15 cellular contexts compared by ENCODE assay signal in the genomic region with DNA sequence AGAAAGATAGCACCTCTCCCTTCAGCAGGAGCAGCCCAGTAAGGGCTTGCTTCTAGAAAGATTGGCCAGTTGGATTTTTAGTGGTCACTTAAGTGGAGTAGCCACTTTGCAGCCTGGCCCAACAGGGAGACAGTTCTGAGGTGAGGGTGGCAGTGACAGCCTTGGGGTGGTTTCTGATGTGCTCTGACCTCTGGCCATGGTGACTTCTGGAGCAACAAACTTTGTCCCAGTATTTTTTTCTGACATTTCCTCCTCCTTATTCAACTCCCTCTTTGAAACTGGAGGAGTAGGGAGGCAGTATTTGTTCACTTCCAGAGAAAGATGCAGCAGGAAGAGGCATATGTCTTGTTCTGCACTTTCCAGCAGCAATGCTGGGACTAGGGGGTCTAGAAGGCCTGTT. TPM values are rescaled to one million over a fixed set of nuclear protein-coding genes. Genes with fewer than 3 reads are reported as not detected.
A peak's percentile ranks its signal among the peaks of the same experiment; 100 is the strongest.
DNase-seq lines count a peak whose midpoint lies in the region; ATAC-seq, FAIRE-seq and TF ChIP-seq lines count a peak whose summit lies in the region.
"Had no signal": no experiment of that assay in that cellular context is flagged by ENCODE, and none has a peak within 500 bp of the region (broad histone marks: within the 10 kb centered on the region; RNA-seq: fewer than 3 reads in every experiment).

No MANE protein-coding gene starts in this region.

- H3K27ac ChIP-seq in mammary epithelial cell (ENCODE audit: insufficient read depth, low read depth, low read length) (no peak overlapping the region), breast epithelium (peak overlapping the region; percentile 0 to 11), mesendoderm (ENCODE audit: low read depth, low read length) (no peak overlapping the region), substantia nigra (ENCODE audit: low read depth, low read length, poor library complexity, severe bottlenecking) (peak overlapping the region; percentile 33), HepG2 (ENCODE audit: extremely low read length, insufficient read depth, low read length) (no peak overlapping the region), SJCRH30 (no peak overlapping the region)
- H3K27ac ChIP-seq: gastrocnemius medialis, parathyroid adenoma had no signal

- no peak overlapping the region for H2BK120ac ChIP-seq in mesendoderm (ENCODE audit: low read depth, low read length)

- no peaks in the 10 kb centered on the region for H3K9me3 Mint-ChIP-seq in MCF 10A (ENCODE audit: unreplicated experiment)

- CTCF ChIA-PET in MCF 10A (lab: Yijun Ruan, JAX), result interaction anchor here (1.0 to 9.3 kb wide), 2 partner anchors 40 to 68 kb away, joined by 3 to 94 read pairs; partner anchors contain the start of gene MARK2
- CTCF ChIA-PET in mammary epithelial cell (lab: Charles Lee; ENCODE audit: low non-redundant PET), result no interaction called here
- CTCF ChIA-PET in HepG2 (lab: Yijun Ruan, JAX; ENCODE audit: low intra/inter-chr PET ratio, low total read pairs), result no interaction called here

- H3K79me1 ChIP-seq in mesendoderm (ENCODE audit: low read length), result peaks cover 42% of the 10 kb centered on the region

- H3K4me1 ChIP-seq in mammary epithelial cell (ENCODE audit: insufficient read depth, low read length) (peaks cover 13% of the 10 kb centered on the region), breast epithelium (peaks cover 0 to 1% of the 10 kb centered on the region in 2 donors), mesendoderm (ENCODE audit: control insufficient read depth, low read depth, low read length) (peaks cover 10% of the 10 kb centered on the region), HepG2 (ENCODE audit: insufficient read depth, low read length) (0 out of 2 replicates have a peak, but pooled peaks cover under 1% of the 10 kb centered on the region), SJCRH30 (peaks cover 28% of the 10 kb centered on the region)

- H3K36me3 ChIP-seq in mammary epithelial cell (ENCODE audit: insufficient read depth, low read length), result no peaks in the 10 kb centered on the region
- H3K36me3 ChIP-seq in breast epithelium, result no peaks in the 10 kb centered on the region
- no peaks in the 10 kb centered on the region for H3K36me3 ChIP-seq in mesendoderm (ENCODE audit: control insufficient read depth, insufficient read depth, low read length)
- peaks cover 2 to 16% of the 10 kb centered on the region in 2 experiments for H3K36me3 ChIP-seq in HepG2 (replicated peaks in 1 of 2; ENCODE audit: control insufficient read depth in 1 of 2, insufficient read depth in 2 of 2, low read length in 2 of 2)
- peaks cover 4% of the 10 kb centered on the region; the same call in 1 of the 2 replicates for H3K36me3 ChIP-seq in SJCRH30

- TF ChIP-seq RAD21 in HepG2 (CRISPR knock-in tag; IDR thresholded peaks at IDR 0.05), result no peak

- no peak for TF ChIP-seq POLR2A in breast epithelium (IDR thresholded peaks at IDR 0.05)
- TF ChIP-seq POLR2A in HepG2 (IDR thresholded peaks at IDR 0.05; ENCODE audit: insufficient read depth in 1 of 2, low read depth in 2 of 2, low read length in 2 of 2), result no peak

- H3K27me3 Mint-ChIP-seq in MCF 10A (ENCODE audit: insufficient read depth, unreplicated experiment), result no peaks in the 10 kb centered on the region

- H3K56ac ChIP-seq in mesendoderm (ENCODE audit: low read length), result peak overlapping the region; percentile 5

- no peak for TF ChIP-seq EP300 in HepG2 (IDR thresholded peaks at IDR 0.05; ENCODE audit: low read depth in 2 of 2, low read length in 2 of 2)
- no peak for TF ChIP-seq EP300 in HepG2 (CRISPR knock-in tag; IDR thresholded peaks at IDR 0.05; ENCODE audit: borderline replicate concordance)

- no peak for ATAC-seq in HepG2
- ATAC-seq: gastrocnemius medialis had no signal

- intact Hi-C loops in MCF 10A (cut with micrococcal nuclease) (no loop called here), mammary epithelial cell (cut with micrococcal nuclease) (no loop called here), breast epithelium (cut with DNase I; ENCODE audit: low total_unique reads) (no loop called here), HepG2 (cut with micrococcal nuclease; ENCODE audit: unreplicated experiment) (no loop called here)

- dilution Hi-C loops in mammary epithelial cell (cut with HindIII; ENCODE audit: low sequenced_read_pairs), result no loop called here

- H3K9me3 ChIP-seq in mammary epithelial cell (replicated peaks; ENCODE audit: insufficient read depth, low read length) (no peaks in the 10 kb centered on the region), breast epithelium (no peaks in the 10 kb centered on the region), HepG2 (ENCODE audit: low read length) (no peaks in the 10 kb centered on the region), SJCRH30 (replicated peaks) (no peaks in the 10 kb centered on the region)
- H3K9me3 ChIP-seq: gastrocnemius medialis had no signal

- no peak overlapping the region for H3K18ac ChIP-seq in mesendoderm (ENCODE audit: low read length)

- peaks cover 12% of the 10 kb centered on the region for H3K36me3 Mint-ChIP-seq in MCF 10A (ENCODE audit: insufficient read depth, unreplicated experiment)

- peaks cover 93% of the 10 kb centered on the region for H3K79me2 ChIP-seq in mammary epithelial cell (ENCODE audit: insufficient read depth, low read length)
- peaks cover 52% of the 10 kb centered on the region for H3K79me2 ChIP-seq in mesendoderm (ENCODE audit: control insufficient read depth, insufficient read depth, low read length)
- H3K79me2 ChIP-seq in HepG2 (ENCODE audit: insufficient read depth, low read length), result peaks cover 20% of the 10 kb centered on the region

- in situ Hi-C loops in mammary epithelial cell (cut with MboI; ENCODE audit: low sequenced_read_pairs in 2 of 2), result no loop called here
- in situ Hi-C loops in HepG2 (cut with HindIII; ENCODE audit: extremely low pct_ligation_motif_present, low pct_unique_long_range_greater_than_20kb), result no loop called here

- H2AK5ac ChIP-seq in mesendoderm (ENCODE audit: low read length), result no peak overlapping the region

- POLR2A ChIA-PET in MCF 10A (lab: Yijun Ruan, JAX) (interaction anchor here (1.6 to 1.9 kb wide), 2 partner anchors 9 to 29 kb away, joined by 5 to 9 read pairs; no protein-coding TSS in a partner anchor), HepG2 (lab: Yijun Ruan, JAX) (no interaction called here)

- H3K4me1 Mint-ChIP-seq in MCF 10A (ENCODE audit: insufficient read depth, unreplicated experiment), result peaks cover 26% of the 10 kb centered on the region

- H2BK15ac ChIP-seq in mesendoderm (replicated peaks; ENCODE audit: low read depth), result no peak overlapping the region

- H3K23ac ChIP-seq in mesendoderm (ENCODE audit: low read length), result no peak overlapping the region

- BruUV-seq in MCF 10A (replicated peaks; lab: Mats Ljungman, UMichigan) (no TSS peak), mammary epithelial cell (replicated peaks; lab: Mats Ljungman, UMichigan) (no TSS peak), HepG2 (replicated peaks; lab: Mats Ljungman, UMichigan) (no TSS peak)

- H3K4me2 ChIP-seq in mammary epithelial cell (ENCODE audit: insufficient read depth, low read depth, low read length), result no peak overlapping the region
- no peak overlapping the region for H3K4me2 ChIP-seq in mesendoderm (ENCODE audit: low read length)
- no peak overlapping the region for H3K4me2 ChIP-seq in HepG2 (ENCODE audit: low read depth, low read length)

- H3K4ac ChIP-seq in mesendoderm (ENCODE audit: low read depth, low read length), result no peak overlapping the region

- no peak overlapping the region for H4K5ac ChIP-seq in mesendoderm (ENCODE audit: low read length)

- H4K20me1 ChIP-seq in mammary epithelial cell (ENCODE audit: insufficient read depth, low read length) (peaks cover 7% of the 10 kb centered on the region), HepG2 (ENCODE audit: insufficient read depth, low read length) (no peaks in the 10 kb centered on the region)

- FAIRE-seq in HepG2 (lab: Jason Lieb, UNC), result no peak
- FAIRE-seq: RCC 7860 had no signal

- no peak overlapping the region for H3K4me3 Mint-ChIP-seq in MCF 10A (ENCODE audit: unreplicated experiment)

- H3K27ac Mint-ChIP-seq in MCF 10A (ENCODE audit: low read depth, unreplicated experiment), result peak overlapping the region; percentile 81

- H3K9ac ChIP-seq in mammary epithelial cell (ENCODE audit: insufficient read depth, low read length), result no peak overlapping the region
- H3K9ac ChIP-seq in mesendoderm (ENCODE audit: low read length), result peak overlapping the region; percentile 30
- H3K9ac ChIP-seq in HepG2 (ENCODE audit: insufficient read depth, low read depth, low read length), result no peak overlapping the region
- H3K9ac ChIP-seq: parathyroid adenoma had no signal

- DNase-seq in MCF 10A (ENCODE audit: unreplicated experiment) (no peak), mammary epithelial cell (no peak), breast epithelium (ENCODE audit: low spot score in 2 of 2) (no peak), mesendoderm (no peak), substantia nigra (lab: John Stamatoyannopoulos, UW) (no peak), HepG2 (ENCODE audit: low spot score) (no peak), NK-92 (lab: John Stamatoyannopoulos, UW; ENCODE audit: unreplicated experiment) (no peak), SJCRH30 (no peak)
- DNase-seq: activated naive CD4-positive, alpha-beta T cell treated with anti-CD3 and anti-CD28 coated beads, Interleukin-2, amount 50 U/mL, for 16 hours; cortex of kidney; DMS79; gastrocnemius medialis; islet precursor cell had no signal

- no peak overlapping the region for H2BK5ac ChIP-seq in mesendoderm (ENCODE audit: low read length)

- TF ChIP-seq CTCF in MCF 10A (IDR thresholded peaks at IDR 0.05; ENCODE audit: unreplicated experiment), result no peak
- no peak for TF ChIP-seq CTCF in mammary epithelial cell (conservative IDR thresholded peaks at IDR 0.05 in 1 of 2, IDR thresholded peaks at IDR 0.05 in 1 of 2; ENCODE audit: extremely low read depth in 1 of 2, insufficient read depth in 1 of 2, low read depth in 1 of 2, low read length in 2 of 2)
- TF ChIP-seq CTCF in breast epithelium (IDR thresholded peaks at IDR 0.05), result no peak
- no peak for TF ChIP-seq CTCF in HepG2 (CRISPR knock-in tag; IDR thresholded peaks at IDR 0.05)

- H3K27me3 ChIP-seq in mammary epithelial cell (ENCODE audit: insufficient read depth, low read length) (no peaks in the 10 kb centered on the region), breast epithelium (no peaks in the 10 kb centered on the region), mesendoderm (ENCODE audit: insufficient read depth, low read length, poor library complexity) (no peaks in the 10 kb centered on the region), HepG2 (ENCODE audit: control insufficient read depth in 1 of 2, insufficient read depth in 2 of 2, low read length in 2 of 2) (no peaks in the 10 kb centered on the region), SJCRH30 (no peaks in the 10 kb centered on the region)
- H3K27me3 ChIP-seq: gastrocnemius medialis had no signal

- H3K4me3 ChIP-seq in mammary epithelial cell (replicated peaks in 1 of 3; ENCODE audit: insufficient read depth in 1 of 3, low read depth in 2 of 3, low read length in 3 of 3) (no peak overlapping the region), breast epithelium (no peak overlapping the region), mesendoderm (ENCODE audit: low read length) (no peak overlapping the region), HepG2 (replicated peaks in 1 of 3; ENCODE audit: insufficient read depth in 1 of 3, low read depth in 2 of 3, low read length in 3 of 3) (no peak overlapping the region), SJCRH30 (no peak overlapping the region)
- H3K4me3 ChIP-seq: gastrocnemius medialis had no signal

- H4K8ac ChIP-seq in mesendoderm (ENCODE audit: low read depth, low read length), result no peak overlapping the region

- H2AFZ ChIP-seq in mammary epithelial cell (ENCODE audit: low read depth, low read length) (no peak overlapping the region), HepG2 (ENCODE audit: low read length) (no peak overlapping the region)
- H2AFZ ChIP-seq: parathyroid adenoma had no signal

RNA-seq across cellular contexts. Expression of gene RCOR2, which starts 37.4 kb away (rescaled TPM):
- total RNA-seq in MCF 10A (2022) (0.15 TPM in 1 of 2 replicates, not detected in the other), mammary epithelial cell (under 1 TPM; 0.14 to 0.17 TPM), breast epithelium (under 1 TPM; 0.16 to 0.33 (median 0.29) TPM), HepG2 (2016; rRNA removed; fragmentation: Illumina TruSeq; extraction: Trizol) (6.9 and 8.5 TPM in 2 replicates)
- polyA plus RNA-seq in mammary epithelial cell (0.08 TPM), HepG2 (2011; rRNA removed) (8.3 and 9.1 TPM in 2 replicates)
- polyA minus RNA-seq in mammary epithelial cell, result not detected
- polyA plus RNA-seq in mesendoderm (2013, experiment 1 of 2), result 35.7 TPM
- polyA plus RNA-seq in mesendoderm (2013, experiment 2 of 2), result 36.5 TPM
- total RNA-seq in HepG2 (2016; cell fraction: cytosol; rRNA removed; fragmentation: Illumina TruSeq; extraction: Trizol; ENCODE audit: low read depth), result 4.0 and 4.8 TPM in 2 replicates
- total RNA-seq in HepG2 (2016; cell fraction: insoluble cytoplasmic fraction; rRNA removed; fragmentation: Illumina TruSeq; extraction: Trizol), result 5.2 and 8.3 TPM in 2 replicates
- total RNA-seq in HepG2 (2016; cell fraction: membrane; rRNA removed; fragmentation: Illumina TruSeq; extraction: Trizol), result 9.3 and 10.4 TPM in 2 replicates
- total RNA-seq in HepG2 (2016; cell fraction: nucleus; rRNA removed; fragmentation: Illumina TruSeq; extraction: Trizol), result 4.9 and 5.7 TPM in 2 replicates
- 6.2 and 8.1 TPM in 2 replicates for polyA plus RNA-seq in HepG2 (2011; cell fraction: cytosol; rRNA removed)
- 12.4 and 14.3 TPM in 2 replicates for polyA plus RNA-seq in HepG2 (2011; cell fraction: nucleus; rRNA removed)
- 4.5 and 6.4 TPM in 2 replicates for polyA plus RNA-seq in HepG2 (2012)
- 5.0 and 5.5 TPM in 2 replicates for polyA plus RNA-seq in HepG2 (2016; cell fraction: cytosol; fragmentation: Illumina TruSeq; extraction: Trizol; ENCODE audit: low read depth)
- polyA plus RNA-seq in HepG2 (2016; cell fraction: insoluble cytoplasmic fraction; fragmentation: Illumina TruSeq; extraction: Trizol; ENCODE audit: low read depth), result 8.9 and 9.7 TPM in 2 replicates
- polyA plus RNA-seq in HepG2 (2016; cell fraction: membrane; fragmentation: Illumina TruSeq; extraction: Trizol; ENCODE audit: low read depth), result 8.9 and 10.1 TPM in 2 replicates
- 16.2 and 16.9 TPM in 2 replicates for polyA plus RNA-seq in HepG2 (2016; cell fraction: nucleus; fragmentation: Illumina TruSeq; extraction: Trizol; ENCODE audit: insufficient read depth, low read depth)
- 2.5 and 13.8 TPM in 2 replicates for polyA minus RNA-seq in HepG2 (2011; rRNA and poly(A)+ RNA removed; ENCODE audit: low replicate concordance)
- polyA minus RNA-seq in HepG2 (2011; cell fraction: cytosol; rRNA and poly(A)+ RNA removed), result 5.5 and 6.2 TPM in 2 replicates
- 3.2 and 3.3 TPM in 2 replicates for polyA minus RNA-seq in HepG2 (2011; cell fraction: nucleus; rRNA and poly(A)+ RNA removed)
- 17.2 and 17.9 TPM in 2 replicates for total RNA-seq in SJCRH30 (2014; rRNA removed; shearing (Covaris generic))

RNA-seq across cellular contexts. Expression of gene MARK2, which starts 40.7 kb away (rescaled TPM):
- total RNA-seq in MCF 10A (2022), result 36.9 and 39.8 TPM in 2 replicates
- total RNA-seq in mammary epithelial cell, result 10 to 100 TPM; 26.7 to 64.4 TPM
- 38.9 TPM for polyA plus RNA-seq in mammary epithelial cell
- polyA minus RNA-seq in mammary epithelial cell, result 79.0 TPM
- 10 to 100 TPM; 12.6 to 34.0 (median 22.3) TPM for total RNA-seq in breast epithelium
- 44.0 TPM for polyA plus RNA-seq in mesendoderm (2013, experiment 1 of 2)
- 44.6 TPM for polyA plus RNA-seq in mesendoderm (2013, experiment 2 of 2)
- 13.9 and 17.4 TPM in 2 replicates for total RNA-seq in HepG2 (2016; rRNA removed; fragmentation: Illumina TruSeq; extraction: Trizol)
- total RNA-seq in HepG2 (2016; cell fraction: cytosol; rRNA removed; fragmentation: Illumina TruSeq; extraction: Trizol; ENCODE audit: low read depth), result 2.8 and 3.2 TPM in 2 replicates
- total RNA-seq in HepG2 (2016; cell fraction: insoluble cytoplasmic fraction; rRNA removed; fragmentation: Illumina TruSeq; extraction: Trizol), result 13.6 and 14.5 TPM in 2 replicates
- 10.2 and 10.4 TPM in 2 replicates for total RNA-seq in HepG2 (2016; cell fraction: membrane; rRNA removed; fragmentation: Illumina TruSeq; extraction: Trizol)
- total RNA-seq in HepG2 (2016; cell fraction: nucleus; rRNA removed; fragmentation: Illumina TruSeq; extraction: Trizol), result 13.5 and 15.1 TPM in 2 replicates
- 13.5 and 14.6 TPM in 2 replicates for polyA plus RNA-seq in HepG2 (2011; rRNA removed)
- 9.1 and 10.3 TPM in 2 replicates for polyA plus RNA-seq in HepG2 (2011; cell fraction: cytosol; rRNA removed)
- polyA plus RNA-seq in HepG2 (2011; cell fraction: nucleus; rRNA removed), result 16.5 and 18.4 TPM in 2 replicates
- polyA plus RNA-seq in HepG2 (2012), result 11.6 and 13.0 TPM in 2 replicates
- 1.5 and 1.6 TPM in 2 replicates for polyA plus RNA-seq in HepG2 (2016; cell fraction: cytosol; fragmentation: Illumina TruSeq; extraction: Trizol; ENCODE audit: low read depth)
- polyA plus RNA-seq in HepG2 (2016; cell fraction: insoluble cytoplasmic fraction; fragmentation: Illumina TruSeq; extraction: Trizol; ENCODE audit: low read depth), result 13.0 and 19.7 TPM in 2 replicates
- polyA plus RNA-seq in HepG2 (2016; cell fraction: membrane; fragmentation: Illumina TruSeq; extraction: Trizol; ENCODE audit: low read depth), result 6.2 and 6.3 TPM in 2 replicates
- 21.4 and 25.0 TPM in 2 replicates for polyA plus RNA-seq in HepG2 (2016; cell fraction: nucleus; fragmentation: Illumina TruSeq; extraction: Trizol; ENCODE audit: insufficient read depth, low read depth)
- polyA minus RNA-seq in HepG2 (2011; rRNA and poly(A)+ RNA removed; ENCODE audit: low replicate concordance), result 21.4 and 36.1 TPM in 2 replicates
- 15.8 and 17.9 TPM in 2 replicates for polyA minus RNA-seq in HepG2 (2011; cell fraction: cytosol; rRNA and poly(A)+ RNA removed)
- polyA minus RNA-seq in HepG2 (2011; cell fraction: nucleus; rRNA and poly(A)+ RNA removed), result 10.9 and 17.4 TPM in 2 replicates
- total RNA-seq in SJCRH30 (2014; rRNA removed; shearing (Covaris generic)), result 20.7 and 23.4 TPM in 2 replicates

RNA-seq across cellular contexts. Expression of gene NAA40, which starts 59.2 kb away (rescaled TPM):
- 11.7 and 13.4 TPM in 2 replicates for total RNA-seq in MCF 10A (2022)
- 10 to 100 TPM; 16.3 to 20.2 TPM for total RNA-seq in mammary epithelial cell
- polyA plus RNA-seq in mammary epithelial cell, result 18.0 TPM
- polyA minus RNA-seq in mammary epithelial cell, result 19.3 TPM
- 10 to 100 TPM in 2 of 3 donors, 1 to 10 TPM in 1; 5.9 to 27.4 (median 19.7) TPM for total RNA-seq in breast epithelium
- 20.3 TPM for polyA plus RNA-seq in mesendoderm (2013, experiment 1 of 2)
- 19.6 TPM for polyA plus RNA-seq in mesendoderm (2013, experiment 2 of 2)
- 17.1 and 17.9 TPM in 2 replicates for total RNA-seq in HepG2 (2016; rRNA removed; fragmentation: Illumina TruSeq; extraction: Trizol)
- 1.8 and 2.2 TPM in 2 replicates for total RNA-seq in HepG2 (2016; cell fraction: cytosol; rRNA removed; fragmentation: Illumina TruSeq; extraction: Trizol; ENCODE audit: low read depth)
- total RNA-seq in HepG2 (2016; cell fraction: insoluble cytoplasmic fraction; rRNA removed; fragmentation: Illumina TruSeq; extraction: Trizol), result 15.4 and 20.1 TPM in 2 replicates
- total RNA-seq in HepG2 (2016; cell fraction: membrane; rRNA removed; fragmentation: Illumina TruSeq; extraction: Trizol), result 6.7 and 7.0 TPM in 2 replicates
- total RNA-seq in HepG2 (2016; cell fraction: nucleus; rRNA removed; fragmentation: Illumina TruSeq; extraction: Trizol), result 15.0 and 17.0 TPM in 2 replicates
- 11.1 and 14.3 TPM in 2 replicates for polyA plus RNA-seq in HepG2 (2011; rRNA removed)
- 9.0 and 9.1 TPM in 2 replicates for polyA plus RNA-seq in HepG2 (2011; cell fraction: cytosol; rRNA removed)
- polyA plus RNA-seq in HepG2 (2011; cell fraction: nucleus; rRNA removed), result 34.5 and 44.9 TPM in 2 replicates
- 8.9 TPM in 2 replicates for polyA plus RNA-seq in HepG2 (2012)
- 2.0 and 2.2 TPM in 2 replicates for polyA plus RNA-seq in HepG2 (2016; cell fraction: cytosol; fragmentation: Illumina TruSeq; extraction: Trizol; ENCODE audit: low read depth)
- 19.2 and 20.6 TPM in 2 replicates for polyA plus RNA-seq in HepG2 (2016; cell fraction: insoluble cytoplasmic fraction; fragmentation: Illumina TruSeq; extraction: Trizol; ENCODE audit: low read depth)
- polyA plus RNA-seq in HepG2 (2016; cell fraction: membrane; fragmentation: Illumina TruSeq; extraction: Trizol; ENCODE audit: low read depth), result 4.0 and 4.3 TPM in 2 replicates
- polyA plus RNA-seq in HepG2 (2016; cell fraction: nucleus; fragmentation: Illumina TruSeq; extraction: Trizol; ENCODE audit: insufficient read depth, low read depth), result 43.1 and 48.7 TPM in 2 replicates
- 10.7 and 27.3 TPM in 2 replicates for polyA minus RNA-seq in HepG2 (2011; rRNA and poly(A)+ RNA removed; ENCODE audit: low replicate concordance)
- 3.8 and 4.3 TPM in 2 replicates for polyA minus RNA-seq in HepG2 (2011; cell fraction: cytosol; rRNA and poly(A)+ RNA removed)
- 18.0 and 19.6 TPM in 2 replicates for polyA minus RNA-seq in HepG2 (2011; cell fraction: nucleus; rRNA and poly(A)+ RNA removed)
- 25.2 and 28.6 TPM in 2 replicates for total RNA-seq in SJCRH30 (2014; rRNA removed; shearing (Covaris generic))

Comparison
In these comparisons a context has a peak if more than half of its experiments do, and no peak if none do; other contexts are left out.
1. H3K27ac ChIP-seq: peak in breast epithelium (2 of 2) and substantia nigra (single experiment); none in mammary epithelial cell (single experiment), mesendoderm (single experiment), HepG2 (single experiment) and SJCRH30 (single experiment).